8 cellular contexts compared by ENCODE assay signal in the genomic region with DNA sequence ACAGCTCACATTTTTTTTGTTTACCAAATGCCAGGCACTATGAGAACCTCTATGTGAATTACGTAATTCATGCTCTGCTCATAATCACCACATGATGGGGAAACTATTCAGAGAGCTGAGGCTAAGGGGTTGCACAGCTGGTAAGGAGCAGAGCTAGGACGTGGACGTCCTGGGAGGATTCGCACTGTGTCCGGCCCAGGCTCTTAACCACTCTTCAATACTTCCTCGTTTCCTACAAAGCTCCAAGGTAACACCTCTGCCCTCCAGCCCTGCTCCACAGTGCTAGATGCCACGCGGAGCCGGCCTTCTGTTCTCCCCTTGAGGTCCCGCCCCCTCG. TPM values are rescaled to one million over a fixed set of nuclear protein-coding genes. Genes with fewer than 3 reads are reported as not detected.
A peak's percentile ranks its signal among the peaks of the same experiment; 100 is the strongest.
DNase-seq lines count a peak whose midpoint lies in the region; ATAC-seq and TF ChIP-seq lines count a peak whose summit lies in the region.

No MANE protein-coding gene starts in this region.

- H3K27me3 ChIP-seq in HAP-1 (ENCODE audit: low read depth): no peaks in the 10 kb centered on the region

- H3K9me3 ChIP-seq in HAP-1: no peaks in the 10 kb centered on the region

- no peaks in the 10 kb centered on the region for H3K36me3 Mint-ChIP-seq in glutamatergic neuron (ENCODE audit: unreplicated experiment)
- H3K36me3 Mint-ChIP-seq in stimulated activated memory B cell treated with anti-CD40 and anti-IgM and Interleukin-4, amounts not matched to agents 10 μg/mL and 1 μg/mL and 100 μg/mL, for 72 hours: peaks cover 20% of the 10 kb centered on the region

- no peak for DNase-seq in HAP-1 (ENCODE audit: low spot score in 2 of 2)
- no peak for DNase-seq in glutamatergic neuron
- no peak for DNase-seq in DMS 273 (lab: John Stamatoyannopoulos, UW; ENCODE audit: unreplicated experiment)
- DNase-seq in NCI-H524 treated with DMSO at 0.1 percent for 48 hours (lab: John Stamatoyannopoulos, UW): no peak
- no peak for DNase-seq in stimulated activated CD4-positive, alpha-beta T cell treated with anti-CD3 and anti-CD28 coated beads, Interleukin-2, amount 100 ng/mL, for 48 hours
- no peak for DNase-seq in amygdala (lab: John Stamatoyannopoulos, UW)

- peak overlapping the region; percentile 63 for H3K4me3 Mint-ChIP-seq in glutamatergic neuron (ENCODE audit: unreplicated experiment)
- H3K4me3 Mint-ChIP-seq in stimulated activated memory B cell treated with anti-CD40 and anti-IgM and Interleukin-4, amounts not matched to agents 10 μg/mL and 1 μg/mL and 100 μg/mL, for 72 hours: peak overlapping the region; percentile 79

- H3K4me3 ChIP-seq in HAP-1 (peak overlapping the region; percentile 17), WI38 (ENCODE audit: low read depth, low read length) (peak overlapping the region; percentile 41)

- peaks cover under 1% of the 10 kb centered on the region for H3K27me3 Mint-ChIP-seq in glutamatergic neuron (ENCODE audit: unreplicated experiment)
- no peaks in the 10 kb centered on the region for H3K27me3 Mint-ChIP-seq in stimulated activated memory B cell treated with anti-CD40 and anti-IgM and Interleukin-4, amounts not matched to agents 10 μg/mL and 1 μg/mL and 100 μg/mL, for 72 hours

- H3K4me1 ChIP-seq in HAP-1: peaks cover 10% of the 10 kb centered on the region

- in situ Hi-C loops in HAP-1 (cut with MboI; ENCODE audit: low sequenced_read_pairs): no loop called here

- no peak for ATAC-seq in stimulated activated memory B cell treated with anti-CD40 and anti-IgM and Interleukin-4, amounts not matched to agents 10 μg/mL and 1 μg/mL and 100 μg/mL, for 72 hours

- H3K9me3 Mint-ChIP-seq in glutamatergic neuron (ENCODE audit: unreplicated experiment): peaks cover 3% of the 10 kb centered on the region
- no peaks in the 10 kb centered on the region for H3K9me3 Mint-ChIP-seq in stimulated activated memory B cell treated with anti-CD40 and anti-IgM and Interleukin-4, amounts not matched to agents 10 μg/mL and 1 μg/mL and 100 μg/mL, for 72 hours

- peak overlapping the region; percentile 41 for H3K27ac Mint-ChIP-seq in glutamatergic neuron (ENCODE audit: unreplicated experiment)
- peak overlapping the region; percentile 79 for H3K27ac Mint-ChIP-seq in stimulated activated memory B cell treated with anti-CD40 and anti-IgM and Interleukin-4, amounts not matched to agents 10 μg/mL and 1 μg/mL and 100 μg/mL, for 72 hours

- TF ChIP-seq CTCF in WI38 (IDR thresholded peaks at IDR 0.05; ENCODE audit: low read depth, low read length): no peak
- no peak for TF ChIP-seq CTCF in glutamatergic neuron (IDR thresholded peaks at IDR 0.05; ENCODE audit: partially characterized antibody, unreplicated experiment)

- peaks cover 64% of the 10 kb centered on the region for H3K36me3 ChIP-seq in HAP-1 (replicated peaks)

- H3K4me1 Mint-ChIP-seq in glutamatergic neuron (ENCODE audit: low read depth, unreplicated experiment): peaks cover 4% of the 10 kb centered on the region
- peaks cover 21% of the 10 kb centered on the region for H3K4me1 Mint-ChIP-seq in stimulated activated memory B cell treated with anti-CD40 and anti-IgM and Interleukin-4, amounts not matched to agents 10 μg/mL and 1 μg/mL and 100 μg/mL, for 72 hours

RNA-seq across cellular contexts. Expression of a gene that starts 8.7 kb away (rescaled TPM):
- 18.9 TPM for total RNA-seq in glutamatergic neuron (ENCODE audit: unreplicated experiment)

RNA-seq across cellular contexts. Expression of a gene that starts 25.6 kb away (rescaled TPM):
- 48.5 TPM for total RNA-seq in glutamatergic neuron (ENCODE audit: unreplicated experiment)

RNA-seq across cellular contexts. Expression of a gene that starts 58.3 kb away (rescaled TPM):
- 1.6 TPM for total RNA-seq in glutamatergic neuron (ENCODE audit: unreplicated experiment)
